ENCODE assay signal across 18 cellular contexts in genomic region chr13:112877976-112878955, GRCh38.
"Had no signal": no experiment of that assay in that cellular context is flagged by ENCODE, and none has a peak within 500 bp of the region (broad histone marks: within the 10 kb centered on the region; RNA-seq: fewer than 3 reads in every experiment).

No MANE protein-coding gene starts in this region.

- H3K79me2 ChIP-seq: hepatocyte had no signal

- FAIRE-seq: bronchial epithelial cell, islet of Langerhans had no signal

- H3K36me3 ChIP-seq: ovary had no signal

- H3K9me3 Mint-ChIP-seq: activated naive CD4-positive, alpha-beta T cell treated with anti-CD3 and anti-CD28 coated beads, Interleukin-2, amount 50 U/mL, for 24 hours; activated T-cell treated with anti-CD3 and anti-CD28 coated beads, Interleukin-2, amount 50 U/mL, for 24 hours; activated T-helper 2 cell treated with anti-CD3 and anti-CD28 coated beads, Interferon-gamma antibody, Interleukin-2, Interleukin-4, amounts not matched to agents 10 μg/mL and 5 μg/mL and 100 μg/mL, durations not matched to agents 14 hours and 24 hours and 36 hours; dendritic cell treated with granulocyte-macrophage colony-stimulating factor and Interleukin-4, amounts not matched to agents 40 ng/mL and 50 ng/mL, for 4 days had no signal

- H3K27me3 Mint-ChIP-seq: activated CD4-positive, alpha-beta T cell treated with anti-CD3 and anti-CD28 coated beads, Interleukin-2, amount 10 ng/mL, durations not matched to agents 7 days and 5 days; activated naive CD4-positive, alpha-beta T cell treated with anti-CD3 and anti-CD28 coated beads, Interleukin-2, amount 50 U/mL, for 24 hours; activated T-cell treated with anti-CD3 and anti-CD28 coated beads, Interleukin-2, amount 50 U/mL, for 24 hours; dendritic cell treated with granulocyte-macrophage colony-stimulating factor and Interleukin-4, amounts not matched to agents 40 ng/mL and 50 ng/mL, for 4 days had no signal

- H3K4me3 ChIP-seq: esophagus squamous epithelium, hepatocyte, ovary had no signal

- H3K4me2 ChIP-seq: hepatocyte had no signal

- H3K9me3 ChIP-seq: esophagus squamous epithelium, ovary had no signal

- H3K4me3 Mint-ChIP-seq: activated CD4-positive, alpha-beta T cell treated with anti-CD3 and anti-CD28 coated beads, Interleukin-2, amount 10 ng/mL, durations not matched to agents 7 days and 5 days; activated CD8-positive, alpha-beta T cell treated with anti-CD3 and anti-CD28 coated beads, Interleukin-2, amount 10 ng/mL, durations not matched to agents 7 days and 5 days; activated naive CD4-positive, alpha-beta T cell treated with anti-CD3 and anti-CD28 coated beads, Interleukin-2, amount 50 U/mL, for 24 hours; activated T-cell treated with anti-CD3 and anti-CD28 coated beads, Interleukin-2, amount 50 U/mL, for 24 hours; dendritic cell treated with granulocyte-macrophage colony-stimulating factor and Interleukin-4, amounts not matched to agents 40 ng/mL and 50 ng/mL, for 4 days had no signal

- H3K27ac Mint-ChIP-seq: activated CD4-positive, alpha-beta T cell treated with anti-CD3 and anti-CD28 coated beads, Interleukin-2, amount 10 ng/mL, durations not matched to agents 7 days and 5 days; activated CD8-positive, alpha-beta T cell treated with anti-CD3 and anti-CD28 coated beads, Interleukin-2, amount 10 ng/mL, durations not matched to agents 7 days and 5 days; activated naive CD4-positive, alpha-beta T cell treated with anti-CD3 and anti-CD28 coated beads, Interleukin-2, amount 50 U/mL, for 24 hours; activated T-cell treated with anti-CD3 and anti-CD28 coated beads, Interleukin-2, amount 50 U/mL, for 24 hours; activated T-helper 2 cell treated with anti-CD3 and anti-CD28 coated beads, Interferon-gamma antibody, Interleukin-2, Interleukin-4, amounts not matched to agents 10 μg/mL and 5 μg/mL and 100 μg/mL, durations not matched to agents 14 hours and 24 hours and 36 hours; dendritic cell treated with granulocyte-macrophage colony-stimulating factor and Interleukin-4, amounts not matched to agents 40 ng/mL and 50 ng/mL, for 4 days had no signal

- ATAC-seq: activated CD8-positive, alpha-beta T cell treated with anti-CD3 and anti-CD28 coated beads, Interleukin-2, amount 10 ng/mL, durations not matched to agents 7 days and 5 days; left colon had no signal

- H3K27ac ChIP-seq: esophagus squamous epithelium, hepatocyte, ovary had no signal

- H3K27me3 ChIP-seq: esophagus squamous epithelium, hepatocyte, ovary had no signal

- DNase-seq: activated CD4-positive, alpha-beta T cell treated with anti-CD3 and anti-CD28 coated beads, Interleukin-2, amount 10 ng/mL, durations not matched to agents 7 days and 5 days; activated CD4-positive, CD25-positive, alpha-beta regulatory T cell; activated CD8-positive, alpha-beta T cell treated with anti-CD3 and anti-CD28 coated beads, Interleukin-2, amount 10 ng/mL, durations not matched to agents 7 days and 5 days; activated T-cell treated with anti-CD3 and anti-CD28 coated beads, Interleukin-2, amount 50 U/mL, for 24 hours; effector CD8-positive, alpha-beta T cell; esophagus squamous epithelium; stimulated activated CD8-positive, alpha-beta memory T cell treated with anti-CD3 and anti-CD28 coated beads, Interleukin-4, amount 100 ng/mL, for 48 hours; stimulated activated naive CD4-positive, alpha-beta T cell; T-helper 1 cell; T-helper 9 cell had no signal

- H2AFZ ChIP-seq: hepatocyte had no signal
